20 cellular contexts compared by ENCODE assay signal in genomic region chr13:32666990-32667571, GRCh38.
A peak's percentile ranks its signal among the peaks of the same experiment; 100 is the strongest.
DNase-seq lines count a peak whose midpoint lies in the region; ATAC-seq, FAIRE-seq and TF ChIP-seq lines count a peak whose summit lies in the region.
"Had no signal": no experiment of that assay in that cellular context is flagged by ENCODE, and none has a peak within 500 bp of the region (broad histone marks: within the 10 kb centered on the region; RNA-seq: fewer than 3 reads in every experiment).

No MANE protein-coding gene starts in this region.

- H3K4me1 Mint-ChIP-seq in CD8-positive, alpha-beta T cell (ENCODE audit: low read depth): peaks cover 14% of the 10 kb centered on the region
- no peaks in the 10 kb centered on the region for H3K4me1 Mint-ChIP-seq in nephron progenitor cell
- no peaks in the 10 kb centered on the region for H3K4me1 Mint-ChIP-seq in endodermal cell

- no peak overlapping the region for H3K27ac ChIP-seq in CD8-positive, alpha-beta T cell (ENCODE audit: low read depth, low read length)
- peak overlapping the region; percentile 2 for H3K27ac ChIP-seq in hepatocyte
- no peak overlapping the region for H3K27ac ChIP-seq in endodermal cell (ENCODE audit: low read depth, low read length)
- H3K27ac ChIP-seq: C4-2B, Peyer's patch, SJSA1 had no signal

- CTCF ChIA-PET in CD8-positive, alpha-beta T cell (lab: Charles Lee): interaction anchor here (1.1 to 1.6 kb wide), 5 partner anchors 28 to 128 kb away, joined by 3 to 5 read pairs (median 4); partner anchors contain the start of genes N4BP2L2 and PDS5B

- H3K9me3 ChIP-seq in CD8-positive, alpha-beta T cell (ENCODE audit: low read length): no peaks in the 10 kb centered on the region
- H3K9me3 ChIP-seq in hepatocyte (ENCODE audit: low read depth): no peaks in the 10 kb centered on the region
- no peaks in the 10 kb centered on the region for H3K9me3 ChIP-seq in endodermal cell (ENCODE audit: control insufficient read depth, low read length)
- H3K9me3 ChIP-seq: Peyer's patch, SJSA1 had no signal

- no peaks in the 10 kb centered on the region for H3K27me3 ChIP-seq in CD8-positive, alpha-beta T cell (ENCODE audit: insufficient read depth, low read length)
- H3K27me3 ChIP-seq in hepatocyte (no peaks in the 10 kb centered on the region), endodermal cell (ENCODE audit: control insufficient read depth, insufficient read depth, low read length, poor library complexity, severe bottlenecking) (no peaks in the 10 kb centered on the region)
- H3K27me3 ChIP-seq: Peyer's patch, SJSA1 had no signal

- ATAC-seq in CD8-positive, alpha-beta T cell: no peak
- ATAC-seq in HG02763 (IDR thresholded peaks at IDR 0.05; ENCODE audit: unreplicated experiment): no peak
- ATAC-seq: HCT116 had no signal

- H3K9ac ChIP-seq in endodermal cell (ENCODE audit: extremely low read depth, low read length, poor library complexity, severe bottlenecking): no peak overlapping the region

- H4K20me1 ChIP-seq in hepatocyte (ENCODE audit: insufficient read depth, poor library complexity, severe bottlenecking): no peaks in the 10 kb centered on the region

- H3K9me2 ChIP-seq in hepatocyte (replicated peaks; ENCODE audit: insufficient read depth): no peaks in the 10 kb centered on the region

- no peak for DNase-seq in CD8-positive, alpha-beta T cell
- DNase-seq in GM19239 (ENCODE audit: insufficient read length, low spot score): no peak
- DNase-seq in hepatocyte (ENCODE audit: low spot score): no peak
- no peak for DNase-seq in nephron progenitor cell
- no peak for DNase-seq in endodermal cell
- no peak for DNase-seq in NCI-H2171 treated with DMSO at 0.1 percent for 48 hours (lab: John Stamatoyannopoulos, UW)
- DNase-seq: ACHN, AML-193, COR-L47, DMS153, GF-D8, GOT3, NCI-H1092 treated with DMSO at 0.1 percent for 48 hours, NCI-H146, NCI-H2029 treated with DMSO at 0.1 percent for 48 hours, Peyer's patch had no signal

- H2AFZ ChIP-seq in hepatocyte: no peak overlapping the region

- peak overlapping the region; percentile 62 for H3K27ac Mint-ChIP-seq in CD8-positive, alpha-beta T cell
- H3K27ac Mint-ChIP-seq in nephron progenitor cell: peak overlapping the region; percentile 18
- no peak overlapping the region for H3K27ac Mint-ChIP-seq in endodermal cell

- intact Hi-C loops in CD8-positive, alpha-beta T cell (cut with DNase I, micrococcal nuclease): loop anchor here in 1 of 2 experiments (5.0 kb wide), 1 partner anchor 245 kb away; no protein-coding TSS in a partner anchor

- peaks cover 7% of the 10 kb centered on the region for H3K79me2 ChIP-seq in hepatocyte

- H3K4me3 ChIP-seq in CD8-positive, alpha-beta T cell (ENCODE audit: low read depth, low read length): no peak overlapping the region
- no peak overlapping the region for H3K4me3 ChIP-seq in hepatocyte
- no peak overlapping the region for H3K4me3 ChIP-seq in endodermal cell (ENCODE audit: low read length)
- H3K4me3 ChIP-seq: Peyer's patch, SJSA1 had no signal

- H3K9me3 Mint-ChIP-seq in CD8-positive, alpha-beta T cell: no peaks in the 10 kb centered on the region
- H3K9me3 Mint-ChIP-seq in nephron progenitor cell (no peaks in the 10 kb centered on the region), endodermal cell (no peaks in the 10 kb centered on the region)

- TF ChIP-seq CTCF in CD8-positive, alpha-beta T cell (IDR thresholded peaks at IDR 0.05): no peak
- TF ChIP-seq CTCF in hepatocyte (IDR thresholded peaks at IDR 0.05; ENCODE audit: poor library complexity) (no peak), nephron progenitor cell (IDR thresholded peaks at IDR 0.05) (no peak), endodermal cell (conservative IDR thresholded peaks at IDR 0.05) (no peak)

- WGBS in hepatocyte (ENCODE audit: low lambda C conversion rate, missing lambda C conversion rate): 89% methylated on average over 4 of the region's 4 CpGs
- WGBS in endodermal cell (ENCODE audit: insufficient coverage in 1 of 2, insufficient read length in 1 of 2), 2 experiments: 96% methylated on average over 4 of the region's 4 CpGs; no CpG with 5 or more reads in 1 of the 2 experiments

- peaks cover 32% of the 10 kb centered on the region for H3K36me3 Mint-ChIP-seq in CD8-positive, alpha-beta T cell
- H3K36me3 Mint-ChIP-seq in nephron progenitor cell (ENCODE audit: low read depth) (peaks cover 27% of the 10 kb centered on the region), endodermal cell (ENCODE audit: low read depth) (peaks cover 7% of the 10 kb centered on the region)

- H3K36me3 ChIP-seq in CD8-positive, alpha-beta T cell (ENCODE audit: insufficient read depth, low read length): no peaks in the 10 kb centered on the region
- H3K36me3 ChIP-seq in hepatocyte (replicated peaks; ENCODE audit: insufficient read depth, low read depth) (no peaks in the 10 kb centered on the region), endodermal cell (ENCODE audit: control insufficient read depth, insufficient read depth, low read length) (peaks cover 19% of the 10 kb centered on the region)
- H3K36me3 ChIP-seq: Peyer's patch had no signal

- no peak overlapping the region for H3K4me3 Mint-ChIP-seq in CD8-positive, alpha-beta T cell
- H3K4me3 Mint-ChIP-seq in nephron progenitor cell: no peak overlapping the region
- no peak overlapping the region for H3K4me3 Mint-ChIP-seq in endodermal cell

- peak; percentile 61 for FAIRE-seq in GM19239 (lab: Jason Lieb, UNC)

- no peaks in the 10 kb centered on the region for H3K4me1 ChIP-seq in CD8-positive, alpha-beta T cell (ENCODE audit: insufficient read depth, low read length)
- no peaks in the 10 kb centered on the region for H3K4me1 ChIP-seq in hepatocyte (ENCODE audit: insufficient read depth)
- no peaks in the 10 kb centered on the region for H3K4me1 ChIP-seq in endodermal cell (ENCODE audit: control insufficient read depth, insufficient read depth, low read length)
- H3K4me1 ChIP-seq: Peyer's patch, SJSA1 had no signal

- POLR2A ChIA-PET in CD8-positive, alpha-beta T cell (lab: Charles Lee): no interaction called here

- no peak overlapping the region for H3K4me2 ChIP-seq in hepatocyte

- no peaks in the 10 kb centered on the region for H3K27me3 Mint-ChIP-seq in CD8-positive, alpha-beta T cell (ENCODE audit: low read depth)
- H3K27me3 Mint-ChIP-seq in nephron progenitor cell (ENCODE audit: low read depth, poor library complexity) (no peaks in the 10 kb centered on the region), endodermal cell (ENCODE audit: insufficient read depth) (no peaks in the 10 kb centered on the region)
